ENCODE assay signal across 14 cellular contexts in genomic region chr1:153238536-153238935, GRCh38. TPM values are rescaled to one million over a fixed set of nuclear protein-coding genes. Genes with fewer than 3 reads are reported as not detected.
A peak's percentile ranks its signal among the peaks of the same experiment; 100 is the strongest.
DNase-seq lines count a peak whose midpoint lies in the region; ATAC-seq and TF ChIP-seq lines count a peak whose summit lies in the region.
"Had no signal": no experiment of that assay in that cellular context is flagged by ENCODE, and none has a peak within 500 bp of the region (broad histone marks: within the 10 kb centered on the region; RNA-seq: fewer than 3 reads in every experiment).

No MANE protein-coding gene starts in this region.

- no peak overlapping the region for H3K4me2 ChIP-seq in mammary epithelial cell (ENCODE audit: insufficient read depth, low read depth, low read length)

- peaks cover 2% of the 10 kb centered on the region for H3K9me3 Mint-ChIP-seq in neural crest cell
- H3K9me3 Mint-ChIP-seq: activated naive CD8-positive, alpha-beta T cell treated with anti-CD3 and anti-CD28 coated beads, Interleukin-2, amount 50 U/mL, for 24 hours had no signal

- no peak overlapping the region for H3K4me3 Mint-ChIP-seq in neural crest cell
- H3K4me3 Mint-ChIP-seq: activated naive CD8-positive, alpha-beta T cell treated with anti-CD3 and anti-CD28 coated beads, Interleukin-2, amount 50 U/mL, for 24 hours had no signal

- H2AFZ ChIP-seq in mammary epithelial cell (ENCODE audit: low read depth, low read length) = no peak overlapping the region

- dilution Hi-C loops in mammary epithelial cell (cut with HindIII; ENCODE audit: low sequenced_read_pairs) = no loop called here

- H3K36me3 Mint-ChIP-seq in neural crest cell (ENCODE audit: low read depth) = no peaks in the 10 kb centered on the region

- peaks cover 54% of the 10 kb centered on the region for H3K27me3 Mint-ChIP-seq in neural crest cell (ENCODE audit: low read depth)

- H3K9me3 ChIP-seq in mammary epithelial cell (replicated peaks; ENCODE audit: insufficient read depth, low read length) = no peaks in the 10 kb centered on the region
- no peaks in the 10 kb centered on the region for H3K9me3 ChIP-seq in gastrocnemius medialis
- H3K9me3 ChIP-seq: tibial nerve had no signal

- H3K79me2 ChIP-seq in mammary epithelial cell (ENCODE audit: insufficient read depth, low read length) = no peaks in the 10 kb centered on the region

- TF ChIP-seq POLR2A in gastrocnemius medialis (IDR thresholded peaks at IDR 0.05) = no peak

- no peaks in the 10 kb centered on the region for H3K4me1 Mint-ChIP-seq in neural crest cell
- H3K4me1 Mint-ChIP-seq: activated naive CD8-positive, alpha-beta T cell treated with anti-CD3 and anti-CD28 coated beads, Interleukin-2, amount 50 U/mL, for 24 hours had no signal

- no peak overlapping the region for H3K9ac ChIP-seq in mammary epithelial cell (ENCODE audit: insufficient read depth, low read length)

- no TSS peak for BruUV-seq in mammary epithelial cell (replicated peaks; lab: Mats Ljungman, UMichigan)

- ATAC-seq in gastrocnemius medialis = no peak
- ATAC-seq: activated naive CD8-positive, alpha-beta T cell treated with anti-CD3 and anti-CD28 coated beads, Interleukin-2, amount 50 U/mL, for 24 hours had no signal

- H3K27ac ChIP-seq in mammary epithelial cell (ENCODE audit: insufficient read depth, low read depth, low read length) = no peak overlapping the region
- no peak overlapping the region for H3K27ac ChIP-seq in gastrocnemius medialis
- H3K27ac ChIP-seq: tibial nerve had no signal

- TF ChIP-seq CTCF in mammary epithelial cell (conservative IDR thresholded peaks at IDR 0.05 in 1 of 2, IDR thresholded peaks at IDR 0.05 in 1 of 2; ENCODE audit: extremely low read depth in 1 of 2, insufficient read depth in 1 of 2, low read depth in 1 of 2, low read length in 2 of 2) (peak; percentile 23 to 49), neural crest cell (conservative IDR thresholded peaks at IDR 0.05) (peak; percentile 35), gastrocnemius medialis (IDR thresholded peaks at IDR 0.05 in 4 of 5, conservative IDR thresholded peaks at IDR 0.05 in 1 of 5) (no peak)

- H3K27me3 ChIP-seq in mammary epithelial cell (ENCODE audit: insufficient read depth, low read length) (no peaks in the 10 kb centered on the region), gastrocnemius medialis (no peaks in the 10 kb centered on the region)
- H3K27me3 ChIP-seq: tibial nerve had no signal

- H3K4me1 ChIP-seq in mammary epithelial cell (ENCODE audit: insufficient read depth, low read length) (no peaks in the 10 kb centered on the region), gastrocnemius medialis (no peaks in the 10 kb centered on the region)
- H3K4me1 ChIP-seq: tibial nerve had no signal

- no peaks in the 10 kb centered on the region for H3K36me3 ChIP-seq in mammary epithelial cell (ENCODE audit: insufficient read depth, low read length)
- no peaks in the 10 kb centered on the region for H3K36me3 ChIP-seq in gastrocnemius medialis
- H3K36me3 ChIP-seq: tibial nerve had no signal

- no peak overlapping the region for H3K4me3 ChIP-seq in mammary epithelial cell (replicated peaks in 1 of 3; ENCODE audit: insufficient read depth in 1 of 3, low read depth in 2 of 3, low read length in 3 of 3)
- H3K4me3 ChIP-seq in gastrocnemius medialis = no peak overlapping the region
- H3K4me3 ChIP-seq: tibial nerve had no signal

- no peaks in the 10 kb centered on the region for H4K20me1 ChIP-seq in mammary epithelial cell (ENCODE audit: insufficient read depth, low read length)

- in situ Hi-C loops in mammary epithelial cell (cut with MboI; ENCODE audit: low sequenced_read_pairs in 2 of 2) = no loop called here
- in situ Hi-C loops in gastrocnemius medialis (cut with MboI; ENCODE audit: low sequenced_read_pairs in 4 of 4) = no loop called here

- intact Hi-C loops in mammary epithelial cell (cut with micrococcal nuclease) (loop anchor here (1.0 kb wide), 2 partner anchors 40 to 114 kb away; no protein-coding TSS in a partner anchor), gastrocnemius medialis (cut with DNase I; ENCODE audit: low total_unique reads) (no loop called here)

- WGBS in mammary epithelial cell (ENCODE audit: low coverage, missing lambda C conversion rate) = 47% methylated on average over 2 of the region's 2 CpGs

- DNase-seq in DMS53 (lab: John Stamatoyannopoulos, UW) (peak; percentile 11), DMS53 treated with DMSO at 0.1 percent for 48 hours (lab: John Stamatoyannopoulos, UW; ENCODE audit: unreplicated experiment) (no peak), HT-29 (ENCODE audit: low spot score) (peak; percentile 48), mammary epithelial cell (no peak), neural crest cell (ENCODE audit: low read depth, low spot score) (no peak), gastrocnemius medialis (no peak), HCEC 1CT (no peak), T-helper 1 cell (no peak)
- DNase-seq: activated CD4-positive, CD25-positive, alpha-beta regulatory T cell treated with anti-CD3 and anti-CD28 coated beads, Interleukin-2, amount 50 U/mL, for 72 hours; activated naive CD8-positive, alpha-beta T cell treated with anti-CD3 and anti-CD28 coated beads, Interleukin-2, amount 50 U/mL, for 24 hours; stimulated activated CD4-positive, alpha-beta T cell treated with anti-CD3 and anti-CD28 coated beads, Interleukin-15, amount 100 ng/mL, for 24 hours had no signal

- CTCF ChIA-PET in mammary epithelial cell (lab: Charles Lee; ENCODE audit: low non-redundant PET) = no interaction called here

- H3K27ac Mint-ChIP-seq in neural crest cell (ENCODE audit: unreplicated experiment) = no peak overlapping the region
- H3K27ac Mint-ChIP-seq: activated naive CD8-positive, alpha-beta T cell treated with anti-CD3 and anti-CD28 coated beads, Interleukin-2, amount 50 U/mL, for 24 hours had no signal

RNA-seq across cellular contexts. Expression of gene LORICRIN, which starts 21.0 kb away (rescaled TPM):
- not detected in 2 replicates for total RNA-seq in HT-29 (2014; rRNA removed; shearing (Covaris generic))
- total RNA-seq in mammary epithelial cell = not detected
- not detected for polyA plus RNA-seq in mammary epithelial cell
- not detected for polyA minus RNA-seq in mammary epithelial cell
- total RNA-seq in neural crest cell = not detected in 2 replicates
- total RNA-seq in gastrocnemius medialis = not detected
- total RNA-seq: lung microvascular endothelial cell had no signal

RNA-seq across cellular contexts. Expression of gene PRR9, which starts 21.2 kb away (rescaled TPM):
- total RNA-seq in HT-29 (2014; rRNA removed; shearing (Covaris generic)) = not detected in 2 replicates
- total RNA-seq in mammary epithelial cell (under 1 TPM in 1 of 2 donors, not detected in 1; 0.24 TPM), neural crest cell (not detected in 2 replicates), gastrocnemius medialis (not detected)
- polyA plus RNA-seq in mammary epithelial cell = 0.05 TPM
- not detected for polyA minus RNA-seq in mammary epithelial cell
- total RNA-seq: lung microvascular endothelial cell, tibial nerve had no signal
- polyA plus RNA-seq: esophagus had no signal

RNA-seq across cellular contexts. Expression of gene LELP1, which starts 35.3 kb away (rescaled TPM):
- not detected in 2 replicates for total RNA-seq in HT-29 (2014; rRNA removed; shearing (Covaris generic))
- total RNA-seq in mammary epithelial cell = not detected
- polyA plus RNA-seq in mammary epithelial cell = not detected
- not detected for polyA minus RNA-seq in mammary epithelial cell
- not detected in 2 replicates for total RNA-seq in neural crest cell
- total RNA-seq in gastrocnemius medialis = not detected
- total RNA-seq: lung microvascular endothelial cell, tibial nerve had no signal
- polyA plus RNA-seq: esophagus had no signal

Comparison
In these comparisons a context has a peak if more than half of its experiments do, and no peak if none do; other contexts are left out.
1. DNase-seq: peak in DMS53 (single experiment) and HT-29 (single experiment); none in DMS53 treated with DMSO at 0.1 percent for 48 hours (single experiment), mammary epithelial cell (single experiment), neural crest cell (single experiment), gastrocnemius medialis (0 of 2), HCEC 1CT (single experiment) and T-helper 1 cell (0 of 5).
2. CTCF ChIP-seq: peak in mammary epithelial cell (2 of 2) and neural crest cell (single experiment); none in gastrocnemius medialis (0 of 5).